13 cellular contexts compared by ENCODE assay signal in the genomic region with DNA sequence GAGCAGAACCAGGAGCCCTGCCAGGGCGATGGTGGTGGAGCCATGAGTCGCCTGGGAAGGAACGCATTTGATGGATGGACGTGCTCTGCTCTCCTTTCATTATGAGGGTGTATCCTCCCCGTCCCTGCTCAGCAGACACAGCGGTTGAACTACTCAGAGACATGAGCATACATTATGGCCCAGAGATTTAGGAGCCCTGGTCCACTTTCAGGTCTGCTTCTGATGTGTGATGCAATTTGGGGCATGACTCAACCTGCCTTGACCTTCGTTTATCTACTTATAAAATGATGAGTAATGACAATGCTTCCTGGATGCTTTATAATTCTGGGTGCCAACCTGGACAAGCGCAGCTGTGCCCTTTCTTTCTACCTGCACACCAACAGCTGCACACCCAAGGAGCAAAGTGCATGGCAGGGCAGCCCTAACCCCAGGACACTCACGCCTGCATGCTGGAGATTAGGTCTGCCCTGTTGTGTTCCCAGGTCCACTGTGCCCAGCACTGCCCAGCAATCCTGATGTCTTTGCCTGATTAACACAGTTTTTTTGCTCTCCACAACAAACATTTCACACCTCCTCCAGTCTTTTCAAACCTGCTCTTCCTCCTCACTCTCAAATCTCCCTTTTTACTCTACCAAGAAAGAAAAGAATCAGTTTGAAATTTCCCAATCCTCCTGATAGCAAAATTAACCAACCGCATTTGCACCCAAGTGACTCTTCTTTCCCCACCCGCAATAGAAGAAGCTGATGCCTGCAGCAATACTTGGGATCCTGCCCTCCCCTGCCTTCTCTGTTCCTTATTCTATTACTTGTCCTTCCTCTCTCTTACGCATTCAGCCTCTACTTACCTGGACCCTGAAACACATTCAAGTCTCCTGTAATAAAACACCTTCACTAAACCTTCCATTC.
DNase-seq lines count a peak whose midpoint lies in the region; ATAC-seq, FAIRE-seq and TF ChIP-seq lines count a peak whose summit lies in the region.
"Had no signal": no experiment of that assay in that cellular context is flagged by ENCODE, and none has a peak within 500 bp of the region (broad histone marks: within the 10 kb centered on the region; RNA-seq: fewer than 3 reads in every experiment).

No MANE protein-coding gene starts in this region.

- WGBS in testis, 2 donors = 92 to 93% methylated on average over 12 of the region's 12 CpGs

- H3K36me3 ChIP-seq in testis (ENCODE audit: low read depth, missing control alignments) = no peaks in the 10 kb centered on the region
- H3K36me3 ChIP-seq: heart right ventricle had no signal

- no peak for TF ChIP-seq CTCF in fibroblast of the aortic adventitia (IDR thresholded peaks at IDR 0.05; ENCODE audit: insufficient read depth, low read length)
- TF ChIP-seq CTCF in testis (IDR thresholded peaks at IDR 0.05) = no peak

- ATAC-seq in left cardiac atrium (peak; percentile 41 to 91), GM18517 (IDR thresholded peaks at IDR 0.05; ENCODE audit: unreplicated experiment) (no peak)
- ATAC-seq: T-helper 17 cell had no signal

- no peaks in the 10 kb centered on the region for H3K4me1 ChIP-seq in testis
- H3K4me1 ChIP-seq: heart right ventricle had no signal

- H3K4me3 ChIP-seq in fibroblast of the aortic adventitia (ENCODE audit: low read depth, low read length) (no peak overlapping the region), testis (no peak overlapping the region)
- H3K4me3 ChIP-seq: heart right ventricle had no signal

- no peaks in the 10 kb centered on the region for H3K9me3 ChIP-seq in testis

- H3K27me3 ChIP-seq in testis = no peaks in the 10 kb centered on the region
- H3K27me3 ChIP-seq: heart right ventricle, neutrophil had no signal

- FAIRE-seq in RCC 7860 (lab: Jason Lieb, UNC) = no peak
- FAIRE-seq in urothelium cell line (lab: Jason Lieb, UNC) = peak; percentile 59

- DNase-seq in left cardiac atrium = no peak
- no peak for DNase-seq in cardiac septum (ENCODE audit: low spot score)
- peak; percentile 42 for DNase-seq in RCC 7860 (ENCODE audit: low spot score)
- peak; percentile 56 for DNase-seq in fibroblast of the aortic adventitia (ENCODE audit: low read depth)
- peak; percentile 68 for DNase-seq in urothelium cell line (ENCODE audit: low spot score)
- no peak for DNase-seq in cerebellar cortex (ENCODE audit: low spot score)
- DNase-seq in testis = no peak
- DNase-seq: DMS79, heart right ventricle, NCI-H1417 treated with DMSO at 0.1 percent for 48 hours, T-helper 17 cell had no signal

- TF ChIP-seq POLR2A in testis (IDR thresholded peaks at IDR 0.05) = no peak

- no peak overlapping the region for H3K27ac ChIP-seq in testis
- H3K27ac ChIP-seq: heart right ventricle, neutrophil had no signal

- intact Hi-C loops in left cardiac atrium (cut with DNase I) (no loop called here), cardiac septum (cut with DNase I) (no loop called here), testis (cut with DNase I; ENCODE audit: low total_unique reads) (no loop called here)

Comparison
In these comparisons a context has a peak if more than half of its experiments do, and no peak if none do; other contexts are left out.
1. DNase-seq: peak in RCC 7860 (single experiment), fibroblast of the aortic adventitia (single experiment) and urothelium cell line (single experiment); none in left cardiac atrium (single experiment), cardiac septum (single experiment), cerebellar cortex (single experiment) and testis (single experiment).